In genomic region chr4:88027611-88028608, GRCh38 we compare ENCODE assay signal across 11 cellular contexts. TPM values are rescaled to one million over a fixed set of nuclear protein-coding genes. Genes with fewer than 3 reads are reported as not detected.
A peak's percentile ranks its signal among the peaks of the same experiment; 100 is the strongest.
DNase-seq lines count a peak whose midpoint lies in the region; FAIRE-seq and TF ChIP-seq lines count a peak whose summit lies in the region.
"Had no signal": no experiment of that assay in that cellular context is flagged by ENCODE, and none has a peak within 500 bp of the region (broad histone marks: within the 10 kb centered on the region; RNA-seq: fewer than 3 reads in every experiment).

No MANE protein-coding gene starts in this region.

- peak; percentile 67 for FAIRE-seq in keratinocyte (lab: Jason Lieb, UNC)
- FAIRE-seq in small intestine (lab: Jason Lieb, UNC): no peak
- no peak for FAIRE-seq in H54 (lab: Jason Lieb, UNC)

- H4K5ac ChIP-seq in mesendoderm (ENCODE audit: low read length): no peak overlapping the region

- H3K9me3 ChIP-seq in adrenal gland (replicated peaks in 1 of 3) (no peaks in the 10 kb centered on the region), keratinocyte (ENCODE audit: control insufficient read depth, low read depth, low read length) (peaks cover 9% of the 10 kb centered on the region), small intestine (ENCODE audit: control insufficient read depth, low read depth) (no peaks in the 10 kb centered on the region)
- H3K9me3 ChIP-seq: neutrophil had no signal

- no peak overlapping the region for H3K4ac ChIP-seq in mesendoderm (ENCODE audit: low read depth, low read length)

- H3K36me3 ChIP-seq in adrenal gland (replicated peaks in 1 of 2) (no peaks in the 10 kb centered on the region), keratinocyte (ENCODE audit: control insufficient read depth in 2 of 2, extremely low read depth in 1 of 2, insufficient read depth in 2 of 2, low read length in 2 of 2) (peaks cover 0 to 6% of the 10 kb centered on the region in 2 experiments), small intestine (ENCODE audit: control insufficient read depth in 2 of 2, insufficient read depth in 2 of 2, low read length in 2 of 2) (no peaks in the 10 kb centered on the region), mesendoderm (ENCODE audit: control insufficient read depth, insufficient read depth, low read length) (no peaks in the 10 kb centered on the region)

- peaks cover 17 to 19% of the 10 kb centered on the region in 2 donors for H3K4me1 ChIP-seq in adrenal gland (replicated peaks in 1 of 2)
- peaks cover 9% of the 10 kb centered on the region for H3K4me1 ChIP-seq in keratinocyte (ENCODE audit: control insufficient read depth, extremely low read depth, insufficient read depth, low read length)
- H3K4me1 ChIP-seq in small intestine (ENCODE audit: control insufficient read depth in 2 of 2, insufficient read depth in 1 of 2, low read depth in 1 of 2, low read length in 1 of 2): peaks cover 0 to 2% of the 10 kb centered on the region in 2 donors
- H3K4me1 ChIP-seq in mesendoderm (ENCODE audit: control insufficient read depth, low read depth, low read length): no peaks in the 10 kb centered on the region
- H3K4me1 ChIP-seq: suprapubic skin had no signal

- dilution Hi-C loops in keratinocyte (cut with MboI; ENCODE audit: extremely low pct_ligation_motif_present, low sequenced_read_pairs): no loop called here

- H3K23ac ChIP-seq in mesendoderm (ENCODE audit: low read length): no peak overlapping the region

- H2BK5ac ChIP-seq in mesendoderm (ENCODE audit: low read length): no peak overlapping the region

- H3K79me2 ChIP-seq in keratinocyte (ENCODE audit: control insufficient read depth, insufficient read depth, low read length): no peaks in the 10 kb centered on the region
- H3K79me2 ChIP-seq in mesendoderm (ENCODE audit: control insufficient read depth, insufficient read depth, low read length): no peaks in the 10 kb centered on the region

- intact Hi-C loops in adrenal gland (cut with DNase I): no loop called here

- no peak overlapping the region for H3K18ac ChIP-seq in mesendoderm (ENCODE audit: low read length)

- H3K56ac ChIP-seq in mesendoderm (ENCODE audit: low read length): no peak overlapping the region

- H2BK120ac ChIP-seq in mesendoderm (ENCODE audit: low read depth, low read length): no peak overlapping the region

- no peaks in the 10 kb centered on the region for H3K27me3 ChIP-seq in HL-60 (ENCODE audit: insufficient read depth, poor library complexity, severe bottlenecking)
- no peaks in the 10 kb centered on the region for H3K27me3 ChIP-seq in adrenal gland
- no peaks in the 10 kb centered on the region for H3K27me3 ChIP-seq in keratinocyte (ENCODE audit: control insufficient read depth, extremely low read depth, insufficient read depth, low read length)
- no peaks in the 10 kb centered on the region for H3K27me3 ChIP-seq in small intestine (ENCODE audit: control insufficient read depth in 2 of 2, insufficient read depth in 2 of 2, low read length in 2 of 2)
- no peaks in the 10 kb centered on the region for H3K27me3 ChIP-seq in mesendoderm (ENCODE audit: insufficient read depth, low read length, poor library complexity)
- H3K27me3 ChIP-seq: neutrophil, suprapubic skin had no signal

- no peaks in the 10 kb centered on the region for H3K79me1 ChIP-seq in mesendoderm (ENCODE audit: low read length)

- 34 to 42% (median 36%) methylated on average over 4 of the region's 4 CpGs for WGBS in adrenal gland, 4 donors
- WGBS in small intestine, 3 donors: 43 to 48% (median 48%) methylated on average over 4 of the region's 4 CpGs
- no CpG with 5 or more reads among the region's 4 CpGs for WGBS in mesendoderm (ENCODE audit: extremely low coverage, insufficient coverage, low lambda C conversion rate)

- H3K27ac ChIP-seq in HL-60 (replicated peaks): peak overlapping the region; percentile 58
- peak overlapping the region in 4 of 5 donors; percentile 16 to 76 (median 53) for H3K27ac ChIP-seq in adrenal gland
- peak overlapping the region; percentile 83 for H3K27ac ChIP-seq in keratinocyte (ENCODE audit: control insufficient read depth, insufficient read depth, low read length)
- H3K27ac ChIP-seq in small intestine (ENCODE audit: low read depth in 1 of 2, low read length in 1 of 2): peak overlapping the region in 1 of 2 donors; percentile 34
- no peak overlapping the region for H3K27ac ChIP-seq in mesendoderm (ENCODE audit: low read depth, low read length)
- H3K27ac ChIP-seq: neutrophil, suprapubic skin had no signal

- TF ChIP-seq CTCF in HL-60 (IDR thresholded peaks at IDR 0.05; ENCODE audit: insufficient read depth, low read length) (no peak), adrenal gland (IDR thresholded peaks at IDR 0.05) (no peak), keratinocyte (optimal IDR thresholded peaks at IDR 0.05 in 1 of 3, IDR thresholded peaks at IDR 0.05 in 1 of 3, conservative IDR thresholded peaks at IDR 0.05 in 1 of 3; ENCODE audit: extremely low read depth in 1 of 3, insufficient read depth in 2 of 3, low read length in 3 of 3) (no peak)

- no peak overlapping the region for H2AFZ ChIP-seq in keratinocyte (ENCODE audit: control insufficient read depth, low read length)

- no peaks in the 10 kb centered on the region for H3K9me1 ChIP-seq in keratinocyte (ENCODE audit: control insufficient read depth, extremely low read depth, insufficient read depth, low read length)

- TF ChIP-seq POLR2A in adrenal gland (IDR thresholded peaks at IDR 0.05): no peak
- no peak for TF ChIP-seq POLR2A in H54 (IDR thresholded peaks at IDR 0.05; ENCODE audit: low read depth, low read length)

- no peak overlapping the region for H2BK15ac ChIP-seq in mesendoderm (replicated peaks; ENCODE audit: low read depth)

- peak; percentile 78 for DNase-seq in A172 (ENCODE audit: low spot score)
- peak in 1 of 2 experiments; percentile 43 for DNase-seq in HL-60 (ENCODE audit: low read depth in 1 of 2, low spot score in 1 of 2)
- DNase-seq in adrenal gland: no peak
- peak; percentile 26 for DNase-seq in keratinocyte (ENCODE audit: low read depth, low spot score)
- DNase-seq in small intestine: no peak
- DNase-seq in H54 (ENCODE audit: insufficient read length, low spot score): no peak
- DNase-seq in NCI-H128 (lab: John Stamatoyannopoulos, UW; ENCODE audit: unreplicated experiment): no peak
- DNase-seq in mesendoderm: no peak
- DNase-seq: DMS53 had no signal

- peak overlapping the region; percentile 46 for H3K9ac ChIP-seq in keratinocyte (ENCODE audit: control insufficient read depth, extremely low read depth, insufficient read depth, low read length)
- H3K9ac ChIP-seq in mesendoderm (ENCODE audit: low read length): no peak overlapping the region

- H2AK5ac ChIP-seq in mesendoderm (ENCODE audit: low read length): no peak overlapping the region

- H4K20me1 ChIP-seq in keratinocyte (ENCODE audit: control insufficient read depth, extremely low read depth, insufficient read depth, low read length): no peaks in the 10 kb centered on the region

- H3K4me2 ChIP-seq in keratinocyte (ENCODE audit: control insufficient read depth, extremely low read depth, insufficient read depth, low read depth, low read length) (peak overlapping the region; percentile 63), mesendoderm (ENCODE audit: low read length) (no peak overlapping the region)

- no peak overlapping the region for H4K8ac ChIP-seq in mesendoderm (ENCODE audit: low read depth, low read length)

- H3K4me3 ChIP-seq in HL-60 (replicated peaks; ENCODE audit: insufficient read depth, low read length) (no peak overlapping the region), adrenal gland (no peak overlapping the region), keratinocyte (ENCODE audit: control insufficient read depth in 2 of 3, extremely low read depth in 1 of 3, insufficient read depth in 2 of 3, low read depth in 1 of 3, low read length in 3 of 3) (no peak overlapping the region), small intestine (ENCODE audit: low read depth in 1 of 2, low read length in 2 of 2) (no peak overlapping the region), mesendoderm (ENCODE audit: low read length) (no peak overlapping the region)
- H3K4me3 ChIP-seq: suprapubic skin had no signal

RNA-seq across cellular contexts. Expression of gene PKD2, which starts 20.5 kb away (rescaled TPM):
- 28.3 and 42.4 TPM in 2 replicates for total RNA-seq in A172 (2014; rRNA removed; shearing (Covaris generic))
- 10 to 100 TPM; 24.1 to 74.1 (median 45.8) TPM for total RNA-seq in adrenal gland
- 10 to 100 TPM; 19.2 to 29.9 (median 23.8) TPM for polyA plus RNA-seq in adrenal gland
- 13.1 to 21.5 TPM (median 18.5 TPM) in 3 replicates for polyA plus RNA-seq in keratinocyte
- polyA plus RNA-seq in keratinocyte (2011; ENCODE audit: low read depth): 12.9 TPM
- polyA plus RNA-seq in keratinocyte (2011; cell fraction: cytosol; rRNA removed): 8.1 and 8.9 TPM in 2 replicates
- polyA plus RNA-seq in keratinocyte (2011; cell fraction: nucleus; rRNA removed): 44.5 and 54.1 TPM in 2 replicates
- 4.6 and 14.9 TPM in 2 replicates for polyA plus RNA-seq in keratinocyte (2012; ENCODE audit: low replicate concordance)
- polyA minus RNA-seq in keratinocyte: 11.3 to 31.3 TPM (median 29.9 TPM) in 3 replicates
- 10.2 TPM for polyA minus RNA-seq in keratinocyte (2011; cell fraction: cytosol; rRNA and poly(A)+ RNA removed)
- polyA minus RNA-seq in keratinocyte (2011; cell fraction: nucleus; rRNA and poly(A)+ RNA removed): 29.5 and 57.6 TPM in 2 replicates
- polyA plus RNA-seq in small intestine: 1 to 10 TPM; 2.4 to 7.1 (median 3.1) TPM
- 16.6 TPM for polyA plus RNA-seq in mesendoderm (2013, experiment 1 of 2)
- 17.4 TPM for polyA plus RNA-seq in mesendoderm (2013, experiment 2 of 2)

RNA-seq across cellular contexts. Expression of gene SPP1, which starts 52.4 kb away (rescaled TPM):
- 75.5 and 130 TPM in 2 replicates for total RNA-seq in A172 (2014; rRNA removed; shearing (Covaris generic))
- 10 to 100 TPM; 10.8 to 89.6 (median 39.3) TPM for total RNA-seq in adrenal gland
- polyA plus RNA-seq in adrenal gland: 100 to 1,000 TPM in 1 of 3 donors, 10 to 100 TPM in 1, 1 to 10 TPM in 1; 5.2 to 166 (median 51.6) TPM
- polyA plus RNA-seq in keratinocyte: 0.84 to 1.4 TPM (median 0.94 TPM) in 3 replicates
- polyA plus RNA-seq in keratinocyte (2011; ENCODE audit: low read depth): not detected
- polyA plus RNA-seq in keratinocyte (2011; cell fraction: cytosol; rRNA removed): 0.29 and 0.49 TPM in 2 replicates
- polyA plus RNA-seq in keratinocyte (2011; cell fraction: nucleus; rRNA removed): 1.4 and 1.7 TPM in 2 replicates
- polyA plus RNA-seq in keratinocyte (2012; ENCODE audit: low replicate concordance): 0.71 TPM in 1 of 2 replicates, not detected in the other
- polyA minus RNA-seq in keratinocyte: 1.5 to 4.1 TPM in 2 of 3 replicates, not detected in the other
- not detected for polyA minus RNA-seq in keratinocyte (2011; cell fraction: cytosol; rRNA and poly(A)+ RNA removed)
- 0.53 and 1.2 TPM in 2 replicates for polyA minus RNA-seq in keratinocyte (2011; cell fraction: nucleus; rRNA and poly(A)+ RNA removed)
- polyA plus RNA-seq in small intestine: 10 to 100 TPM in 1 of 3 donors, 1 to 10 TPM in 2; 2.2 to 12.8 (median 3.0) TPM
- 15.4 TPM for polyA plus RNA-seq in mesendoderm (2013, experiment 1 of 2)
- polyA plus RNA-seq in mesendoderm (2013, experiment 2 of 2): 18.2 TPM

Comparison
In these comparisons a context has a peak if more than half of its experiments do, and no peak if none do; other contexts are left out.
1. DNase-seq: peak in A172 (single experiment) and keratinocyte (single experiment); none in adrenal gland (0 of 7), small intestine (single experiment), H54 (single experiment), NCI-H128 (single experiment) and mesendoderm (single experiment).